ENCODE assay signal across 21 cellular contexts in genomic region chr6:163940705-163941470, GRCh38.
DNase-seq lines count a peak whose midpoint lies in the region; ATAC-seq, FAIRE-seq and TF ChIP-seq lines count a peak whose summit lies in the region.
"Had no signal": no experiment of that assay in that cellular context is flagged by ENCODE, and none has a peak within 500 bp of the region (broad histone marks: within the 10 kb centered on the region; RNA-seq: fewer than 3 reads in every experiment).

No MANE protein-coding gene starts in this region.

- H3K4me1 ChIP-seq in heart left ventricle, result peaks cover 8 to 46% (median 33%) of the 10 kb centered on the region in 12 donors
- H3K4me1 ChIP-seq in K562 (replicated peaks in 1 of 2; ENCODE audit: control insufficient read depth in 2 of 2, insufficient read depth in 2 of 2, low read length in 2 of 2), result no peaks in the 10 kb centered on the region
- H3K4me1 ChIP-seq in keratinocyte (ENCODE audit: control insufficient read depth, extremely low read depth, insufficient read depth, low read length), result peaks cover 20% of the 10 kb centered on the region
- H3K4me1 ChIP-seq in CD8-positive, alpha-beta T cell (ENCODE audit: insufficient read depth, low read length), result no peaks in the 10 kb centered on the region
- H3K4me1 ChIP-seq in trophoblast cell (ENCODE audit: control insufficient read depth in 1 of 2, insufficient read depth in 2 of 2, low read length in 2 of 2), result peaks cover 2 to 4% of the 10 kb centered on the region in 2 experiments
- H3K4me1 ChIP-seq: BE2C had no signal

- no peaks in the 10 kb centered on the region for H3K36me3 Mint-ChIP-seq in CD8-positive, alpha-beta T cell

- DNase-seq in heart left ventricle (no peak), Right ventricle myocardium inferior (ENCODE audit: missing footprints) (no peak), K562 (ENCODE audit: extremely low read depth in 1 of 4, low spot score in 3 of 4) (peak in 1 of 4 experiments; percentile 14), keratinocyte (ENCODE audit: low read depth, low spot score) (no peak), trophoblast cell (no peak)
- no peak for DNase-seq in CD8-positive, alpha-beta T cell
- DNase-seq: activated CD4-positive, alpha-beta T cell treated with anti-CD3 and anti-CD28 coated beads, Interleukin-2, amount 50 U/mL, for 1 hour; activated gamma-delta T cell; BE2C; EL; Karpas-422; NCI-H1105; NCI-H2107; NCI-H510A; stimulated activated CD4-positive, alpha-beta T cell treated with anti-CD3 and anti-CD28 coated beads, Interleukin-15, amount 100 ng/mL, for 24 hours; SW 1271 had no signal

- peaks cover under 1% of the 10 kb centered on the region for H4K20me1 ChIP-seq in K562 (replicated peaks; ENCODE audit: control insufficient read depth, insufficient read depth, low read length)
- H4K20me1 ChIP-seq in keratinocyte (ENCODE audit: control insufficient read depth, extremely low read depth, insufficient read depth, low read length), result no peaks in the 10 kb centered on the region

- in situ Hi-C loops in K562 (cut with MboI), result no loop called here

- H3K18ac ChIP-seq in trophoblast cell (ENCODE audit: low read length), result no peak overlapping the region

- no peaks in the 10 kb centered on the region for H3K9me3 Mint-ChIP-seq in CD8-positive, alpha-beta T cell

- no peak overlapping the region for H2BK12ac ChIP-seq in trophoblast cell (ENCODE audit: low read length)

- WGBS in heart left ventricle, 4 donors, result 65 to 80% (median 74%) methylated on average over 7 of the region's 7 CpGs
- 4% methylated on average over 7 of the region's 7 CpGs for WGBS in K562 (ENCODE audit: insufficient coverage, low coverage, missing lambda C conversion rate)
- whole genome bisulfite sequencing in trophoblast cell (ENCODE audit: extremely low coverage, insufficient coverage, insufficient read length), result no CpG with 5 or more reads among the region's 7 CpGs

- no peaks in the 10 kb centered on the region for H3K79me1 ChIP-seq in trophoblast cell (ENCODE audit: low read length)

- H3K27me3 ChIP-seq in heart left ventricle (no peaks in the 10 kb centered on the region), K562 (ENCODE audit: control insufficient read depth in 2 of 2, insufficient read depth in 2 of 2, low read length in 2 of 2) (peaks cover 34 to 38% of the 10 kb centered on the region in 2 experiments), keratinocyte (ENCODE audit: control insufficient read depth, extremely low read depth, insufficient read depth, low read length) (no peaks in the 10 kb centered on the region), trophoblast cell (ENCODE audit: insufficient read depth, low read length) (no peaks in the 10 kb centered on the region)
- no peaks in the 10 kb centered on the region for H3K27me3 ChIP-seq in CD8-positive, alpha-beta T cell (ENCODE audit: insufficient read depth, low read length)
- H3K27me3 ChIP-seq: BE2C, tibial nerve had no signal

- no peak for TF ChIP-seq RAD21 in K562 (CRISPR knock-in tag; conservative IDR thresholded peaks at IDR 0.05 in 1 of 2, IDR thresholded peaks at IDR 0.05 in 1 of 2)

- dilution Hi-C loops in keratinocyte (cut with MboI; ENCODE audit: extremely low pct_ligation_motif_present, low sequenced_read_pairs), result no loop called here

- no peak overlapping the region for H4K91ac ChIP-seq in trophoblast cell (ENCODE audit: low read depth, low read length)

- no peak overlapping the region for H3K4me3 Mint-ChIP-seq in CD8-positive, alpha-beta T cell

- H3K27ac Mint-ChIP-seq in CD8-positive, alpha-beta T cell, result no peak overlapping the region

- FAIRE-seq in K562 (lab: Jason Lieb, UNC) (no peak), keratinocyte (lab: Jason Lieb, UNC) (no peak)

- TF ChIP-seq CTCF in heart left ventricle (IDR thresholded peaks at IDR 0.05), result no peak
- TF ChIP-seq CTCF in K562 (IDR thresholded peaks at IDR 0.05 in 2 of 3, conservative IDR thresholded peaks at IDR 0.05 in 1 of 3; ENCODE audit: insufficient read depth in 2 of 3, low read depth in 1 of 3, low read length in 3 of 3), result no peak
- no peak for TF ChIP-seq CTCF in keratinocyte (optimal IDR thresholded peaks at IDR 0.05 in 1 of 3, IDR thresholded peaks at IDR 0.05 in 1 of 3, conservative IDR thresholded peaks at IDR 0.05 in 1 of 3; ENCODE audit: extremely low read depth in 1 of 3, insufficient read depth in 2 of 3, low read length in 3 of 3)
- TF ChIP-seq CTCF in CD8-positive, alpha-beta T cell (IDR thresholded peaks at IDR 0.05), result no peak

- H2AK5ac ChIP-seq in trophoblast cell (ENCODE audit: low read length), result no peak overlapping the region

- no peak overlapping the region for H3K9ac ChIP-seq in K562 (ENCODE audit: insufficient read depth in 1 of 2, low read depth in 2 of 2, low read length in 2 of 2)
- no peak overlapping the region for H3K9ac ChIP-seq in keratinocyte (ENCODE audit: control insufficient read depth, extremely low read depth, insufficient read depth, low read length)
- H3K9ac ChIP-seq in trophoblast cell (ENCODE audit: low read length), result no peak overlapping the region

- H3K4ac ChIP-seq in trophoblast cell (ENCODE audit: low read depth, low read length), result no peak overlapping the region

- H3K79me2 ChIP-seq in K562 (ENCODE audit: control insufficient read depth, insufficient read depth, low read length) (no peaks in the 10 kb centered on the region), keratinocyte (ENCODE audit: control insufficient read depth, insufficient read depth, low read length) (no peaks in the 10 kb centered on the region), trophoblast cell (ENCODE audit: control insufficient read depth, insufficient read depth, low read length, poor library complexity) (no peaks in the 10 kb centered on the region)

- H3K4me3 ChIP-seq in heart left ventricle (peak overlapping the region in 6 of 12 donors; percentile 1 to 39 (median 10)), K562 (no peak overlapping the region), keratinocyte (ENCODE audit: control insufficient read depth in 2 of 3, extremely low read depth in 1 of 3, insufficient read depth in 2 of 3, low read depth in 1 of 3, low read length in 3 of 3) (peak overlapping the region in 1 of 3 experiments; percentile 9), trophoblast cell (ENCODE audit: low read depth, low read length) (no peak overlapping the region)
- no peak overlapping the region for H3K4me3 ChIP-seq in CD8-positive, alpha-beta T cell (ENCODE audit: low read depth, low read length)
- H3K4me3 ChIP-seq: tibial nerve had no signal

- no peak overlapping the region for H4K12ac ChIP-seq in trophoblast cell (ENCODE audit: low read depth, low read length)

- no peak overlapping the region for H2BK5ac ChIP-seq in trophoblast cell (ENCODE audit: low read depth, low read length, poor library complexity)

- no peak for TF ChIP-seq POLR2A in heart left ventricle (IDR thresholded peaks at IDR 0.05)
- TF ChIP-seq POLR2A in K562 (conservative IDR thresholded peaks at IDR 0.05), result no peak

- peak overlapping the region; percentile 20 to 78 (median 62) for H3K27ac ChIP-seq in heart left ventricle
- no peak overlapping the region for H3K27ac ChIP-seq in K562 (ENCODE audit: extremely low read depth, low read depth, low read length)
- H3K27ac ChIP-seq in keratinocyte (ENCODE audit: control insufficient read depth, insufficient read depth, low read length), result no peak overlapping the region
- H3K27ac ChIP-seq in temporal lobe (ENCODE audit: low read depth, low read length), result peak overlapping the region; percentile 65
- H3K27ac ChIP-seq in CD8-positive, alpha-beta T cell (ENCODE audit: low read depth, low read length), result no peak overlapping the region
- H3K27ac ChIP-seq in trophoblast cell (ENCODE audit: low read depth, low read length), result no peak overlapping the region
- H3K27ac ChIP-seq: 22Rv1, RWPE1 had no signal

- no peak overlapping the region for H3K14ac ChIP-seq in trophoblast cell (ENCODE audit: low read length)

- CTCF ChIA-PET in K562 (lab: Yijun Ruan, JAX; ENCODE audit: low intra/inter-chr PET ratio), result no interaction called here
- CTCF ChIA-PET in CD8-positive, alpha-beta T cell (lab: Charles Lee), result no interaction called here

- no peak overlapping the region for H2AFZ ChIP-seq in K562 (ENCODE audit: low read depth, low read length)
- H2AFZ ChIP-seq in keratinocyte (ENCODE audit: control insufficient read depth, low read length), result peak overlapping the region; percentile 67
- no peak overlapping the region for H2AFZ ChIP-seq in trophoblast cell (ENCODE audit: insufficient read depth, low read length, poor library complexity)

- no peaks in the 10 kb centered on the region for H3K9me1 ChIP-seq in K562 (ENCODE audit: control insufficient read depth, insufficient read depth, low read length)
- H3K9me1 ChIP-seq in keratinocyte (ENCODE audit: control insufficient read depth, extremely low read depth, insufficient read depth, low read length), result no peaks in the 10 kb centered on the region

- no peaks in the 10 kb centered on the region for H3K9me3 ChIP-seq in heart left ventricle
- H3K9me3 ChIP-seq in K562 (replicated peaks; ENCODE audit: control insufficient read depth, insufficient read depth, low read depth, low read length), result no peaks in the 10 kb centered on the region
- no peaks in the 10 kb centered on the region for H3K9me3 ChIP-seq in keratinocyte (ENCODE audit: control insufficient read depth, low read depth, low read length)
- no peaks in the 10 kb centered on the region for H3K9me3 ChIP-seq in CD8-positive, alpha-beta T cell (ENCODE audit: low read length)
- no peaks in the 10 kb centered on the region for H3K9me3 ChIP-seq in trophoblast cell (ENCODE audit: insufficient read depth, low read depth, low read length)
- H3K9me3 ChIP-seq: BE2C, tibial nerve had no signal

- H4K8ac ChIP-seq in trophoblast cell (ENCODE audit: low read depth, low read length), result no peak overlapping the region

- H3K23ac ChIP-seq in trophoblast cell (ENCODE audit: low read length), result no peak overlapping the region

- intact Hi-C loops in heart left ventricle (cut with DNase I), result loop anchor here in 3 of 10 donors (2.0 to 10.0 kb wide), 5 partner anchors 179 to 359 kb away; no protein-coding TSS in a partner anchor
- intact Hi-C loops in Right ventricle myocardium inferior (cut with DNase I), result loop anchor here (5.0 kb wide), 1 partner anchor 229 kb away; no protein-coding TSS in a partner anchor
- intact Hi-C loops in K562 (cut with micrococcal nuclease), result no loop called here
- intact Hi-C loops in CD8-positive, alpha-beta T cell (cut with DNase I, micrococcal nuclease), result no loop called here

- H3K27me3 Mint-ChIP-seq in CD8-positive, alpha-beta T cell (ENCODE audit: low read depth), result peaks cover 39% of the 10 kb centered on the region

- no peaks in the 10 kb centered on the region for H3K4me1 Mint-ChIP-seq in CD8-positive, alpha-beta T cell (ENCODE audit: low read depth)

- POLR2A ChIA-PET in K562 (lab: Yijun Ruan, JAX), result no interaction called here
- POLR2A ChIA-PET in CD8-positive, alpha-beta T cell (lab: Charles Lee), result no interaction called here

- TF ChIP-seq EP300 in K562 (IDR thresholded peaks at IDR 0.05; ENCODE audit: low read length), result no peak

- ATAC-seq in heart left ventricle (no peak), Right ventricle myocardium inferior (no peak), K562 (no peak; the same call in 2 of the 3 replicates), GM21381 (IDR thresholded peaks at IDR 0.05; ENCODE audit: unreplicated experiment) (no peak)
- ATAC-seq in CD8-positive, alpha-beta T cell, result no peak

- H3K36me3 ChIP-seq in heart left ventricle (no peaks in the 10 kb centered on the region), K562 (ENCODE audit: control insufficient read depth, insufficient read depth, low read length) (no peaks in the 10 kb centered on the region), keratinocyte (ENCODE audit: control insufficient read depth in 2 of 2, extremely low read depth in 1 of 2, insufficient read depth in 2 of 2, low read length in 2 of 2) (no peaks in the 10 kb centered on the region), trophoblast cell (ENCODE audit: control insufficient read depth in 1 of 2, insufficient read depth in 2 of 2, low read length in 2 of 2) (no peaks in the 10 kb centered on the region)
- no peaks in the 10 kb centered on the region for H3K36me3 ChIP-seq in CD8-positive, alpha-beta T cell (ENCODE audit: insufficient read depth, low read length)
- H3K36me3 ChIP-seq: BE2C, tibial nerve had no signal

- no peak overlapping the region for H2BK120ac ChIP-seq in trophoblast cell (ENCODE audit: insufficient read depth, low read length, poor library complexity)

- no TSS peak for BruUV-seq in K562 (replicated peaks; lab: Mats Ljungman, UMichigan)

- H3K4me2 ChIP-seq in K562 (ENCODE audit: insufficient read depth, low read length) (no peak overlapping the region), keratinocyte (ENCODE audit: control insufficient read depth, extremely low read depth, insufficient read depth, low read depth, low read length) (peak overlapping the region; percentile 49), trophoblast cell (ENCODE audit: low read length) (no peak overlapping the region)

Comparison
In these comparisons a context has a peak if more than half of its experiments do, and no peak if none do; other contexts are left out.
1. H3K27ac ChIP-seq: peak in heart left ventricle (12 of 12) and temporal lobe (single experiment); none in K562 (single experiment), keratinocyte (single experiment), CD8-positive, alpha-beta T cell (single experiment) and trophoblast cell (single experiment).